ENCODE assay signal across 16 cellular contexts in genomic region chr2:237229905-237230304, GRCh38.
DNase-seq lines count a peak whose midpoint lies in the region; ATAC-seq and TF ChIP-seq lines count a peak whose summit lies in the region.
"Had no signal": no experiment of that assay in that cellular context is flagged by ENCODE, and none has a peak within 500 bp of the region (broad histone marks: within the 10 kb centered on the region; RNA-seq: fewer than 3 reads in every experiment).

No MANE protein-coding gene starts in this region.

- no peak overlapping the region for H3K4me3 ChIP-seq in smooth muscle cell
- H3K4me3 ChIP-seq: BLaER1 treated with 17β-estradiol and CSF1 and Interleukin-3, amounts not matched to agents 10 nM and 100 nM; GM12878; GM23338 had no signal

- no peaks in the 10 kb centered on the region for H3K36me3 ChIP-seq in smooth muscle cell (ENCODE audit: low read depth)
- H3K36me3 ChIP-seq: BLaER1 treated with 17β-estradiol and CSF1 and Interleukin-3, amounts not matched to agents 10 nM and 100 nM had no signal

- H3K4me1 ChIP-seq in smooth muscle cell (ENCODE audit: low read depth) = peaks cover 8% of the 10 kb centered on the region

- 100% methylated on average over 2 of the region's 2 CpGs for WGBS in smooth muscle cell (ENCODE audit: low lambda C conversion rate)

- no peaks in the 10 kb centered on the region for H3K9me3 Mint-ChIP-seq in activated naive CD8-positive, alpha-beta T cell treated with anti-CD3 and anti-CD28 coated beads for 36 hours
- H3K9me3 Mint-ChIP-seq in activated naive CD8-positive, alpha-beta T cell treated with anti-CD3 and anti-CD28 coated beads, Interleukin-2, amount 50 U/mL, for 24 hours = peaks cover 5% of the 10 kb centered on the region
- H3K9me3 Mint-ChIP-seq: CD8-positive, alpha-beta T cell; GM23338 had no signal

- no peak overlapping the region for H3K9ac ChIP-seq in smooth muscle cell (ENCODE audit: low read depth)
- H3K9ac ChIP-seq: BLaER1 treated with 17β-estradiol and CSF1 and Interleukin-3, amounts not matched to agents 10 nM and 100 nM had no signal

- DNase-seq in activated naive CD8-positive, alpha-beta T cell treated with anti-CD3 and anti-CD28 coated beads for 36 hours = no peak
- DNase-seq in activated naive CD8-positive, alpha-beta T cell treated with anti-CD3 and anti-CD28 coated beads, Interleukin-2, amount 50 U/mL, for 24 hours = no peak
- peak; percentile 72 for DNase-seq in NCI-H446 treated with DMSO at 0.1 percent for 48 hours (lab: John Stamatoyannopoulos, UW)
- peak; percentile 18 for DNase-seq in islet precursor cell
- no peak for DNase-seq in smooth muscle cell (lab: John Stamatoyannopoulos, UW; ENCODE audit: unreplicated experiment)
- no peak for DNase-seq in stimulated activated CD4-positive, alpha-beta T cell treated with anti-CD3 and anti-CD28 coated beads, Interleukin-2, amount 100 ng/mL, for 48 hours
- DNase-seq in activated CD4-positive, alpha-beta T cell treated with anti-CD3 and anti-CD28 coated beads for 1 hour = no peak
- no peak for DNase-seq in NCI-H2107 treated with DMSO at 0.1 percent for 48 hours (lab: John Stamatoyannopoulos, UW; ENCODE audit: unreplicated experiment)
- DNase-seq: Calu3; CD8-positive, alpha-beta T cell; DMS79 treated with DMSO at 0.1 percent for 48 hours; HCEC 1CT had no signal

- H3K4me3 Mint-ChIP-seq in activated naive CD8-positive, alpha-beta T cell treated with anti-CD3 and anti-CD28 coated beads for 36 hours = no peak overlapping the region
- no peak overlapping the region for H3K4me3 Mint-ChIP-seq in activated naive CD8-positive, alpha-beta T cell treated with anti-CD3 and anti-CD28 coated beads, Interleukin-2, amount 50 U/mL, for 24 hours
- H3K4me3 Mint-ChIP-seq: B cell; CD8-positive, alpha-beta T cell; GM23338 had no signal

- no peaks in the 10 kb centered on the region for H4K20me1 ChIP-seq in smooth muscle cell (ENCODE audit: low read depth)
- H4K20me1 ChIP-seq: BLaER1 treated with 17β-estradiol and CSF1 and Interleukin-3, amounts not matched to agents 10 nM and 100 nM had no signal

- peak overlapping the region; percentile 68 for H3K4me2 ChIP-seq in smooth muscle cell
- H3K4me2 ChIP-seq: BLaER1 treated with 17β-estradiol and CSF1 and Interleukin-3, amounts not matched to agents 10 nM and 100 nM; GM23338 had no signal

- no peak for TF ChIP-seq CTCF in smooth muscle cell (IDR thresholded peaks at IDR 0.05; ENCODE audit: borderline replicate concordance, insufficient read depth, poor library complexity, severe bottlenecking)

- H3K27me3 ChIP-seq in smooth muscle cell (ENCODE audit: low read depth) = no peaks in the 10 kb centered on the region
- H3K27me3 ChIP-seq: BLaER1 treated with 17β-estradiol and CSF1 and Interleukin-3, amounts not matched to agents 10 nM and 100 nM had no signal

- H3K27ac Mint-ChIP-seq in activated naive CD8-positive, alpha-beta T cell treated with anti-CD3 and anti-CD28 coated beads for 36 hours = peak overlapping the region; percentile 17
- H3K27ac Mint-ChIP-seq in activated naive CD8-positive, alpha-beta T cell treated with anti-CD3 and anti-CD28 coated beads, Interleukin-2, amount 50 U/mL, for 24 hours = no peak overlapping the region
- H3K27ac Mint-ChIP-seq: B cell; CD8-positive, alpha-beta T cell; GM23338 had no signal

- H3F3A ChIP-seq in smooth muscle cell (ENCODE audit: low read depth) = peaks cover 28% of the 10 kb centered on the region

- peak overlapping the region; percentile 91 for H3K27ac ChIP-seq in smooth muscle cell (ENCODE audit: low read depth)
- H3K27ac ChIP-seq: BLaER1 treated with 17β-estradiol and CSF1 and Interleukin-3, amounts not matched to agents 10 nM and 100 nM had no signal

- no peak for ATAC-seq in activated naive CD8-positive, alpha-beta T cell treated with anti-CD3 and anti-CD28 coated beads, Interleukin-2, amount 50 U/mL, for 24 hours
- ATAC-seq: CD8-positive, alpha-beta T cell; GM12878; GM23338 had no signal

- peaks cover 5% of the 10 kb centered on the region for H3K4me1 Mint-ChIP-seq in activated naive CD8-positive, alpha-beta T cell treated with anti-CD3 and anti-CD28 coated beads for 36 hours
- H3K4me1 Mint-ChIP-seq in activated naive CD8-positive, alpha-beta T cell treated with anti-CD3 and anti-CD28 coated beads, Interleukin-2, amount 50 U/mL, for 24 hours = peaks cover 14% of the 10 kb centered on the region
- H3K4me1 Mint-ChIP-seq: B cell, GM23338 had no signal

- no peaks in the 10 kb centered on the region for H3K9me3 ChIP-seq in smooth muscle cell (replicated peaks; ENCODE audit: low read depth)

- H3K36me3 Mint-ChIP-seq in activated naive CD8-positive, alpha-beta T cell treated with anti-CD3 and anti-CD28 coated beads for 36 hours = no peaks in the 10 kb centered on the region
- H3K36me3 Mint-ChIP-seq in activated naive CD8-positive, alpha-beta T cell treated with anti-CD3 and anti-CD28 coated beads, Interleukin-2, amount 50 U/mL, for 24 hours (ENCODE audit: low read depth) = no peaks in the 10 kb centered on the region
- H3K36me3 Mint-ChIP-seq: CD8-positive, alpha-beta T cell had no signal

- H3K27me3 Mint-ChIP-seq in activated naive CD8-positive, alpha-beta T cell treated with anti-CD3 and anti-CD28 coated beads for 36 hours = peaks cover 15% of the 10 kb centered on the region
- peaks cover 35% of the 10 kb centered on the region for H3K27me3 Mint-ChIP-seq in activated naive CD8-positive, alpha-beta T cell treated with anti-CD3 and anti-CD28 coated beads, Interleukin-2, amount 50 U/mL, for 24 hours

- H3K79me2 ChIP-seq in smooth muscle cell (ENCODE audit: low read depth) = peaks cover 9% of the 10 kb centered on the region

- no peak overlapping the region for H2AFZ ChIP-seq in smooth muscle cell (ENCODE audit: low read depth)
- H2AFZ ChIP-seq: GM23338 had no signal

Comparison
In these comparisons a context has a peak if more than half of its experiments do, and no peak if none do; other contexts are left out.
1. DNase-seq: peak in NCI-H446 treated with DMSO at 0.1 percent for 48 hours (single experiment) and islet precursor cell (single experiment); none in activated naive CD8-positive, alpha-beta T cell treated with anti-CD3 and anti-CD28 coated beads for 36 hours (single experiment), activated naive CD8-positive, alpha-beta T cell treated with anti-CD3 and anti-CD28 coated beads, Interleukin-2, amount 50 U/mL, for 24 hours (single experiment), smooth muscle cell (single experiment), stimulated activated CD4-positive, alpha-beta T cell treated with anti-CD3 and anti-CD28 coated beads, Interleukin-2, amount 100 ng/mL, for 48 hours (0 of 2), activated CD4-positive, alpha-beta T cell treated with anti-CD3 and anti-CD28 coated beads for 1 hour (single experiment) and NCI-H2107 treated with DMSO at 0.1 percent for 48 hours (single experiment).